In the genomic region with DNA sequence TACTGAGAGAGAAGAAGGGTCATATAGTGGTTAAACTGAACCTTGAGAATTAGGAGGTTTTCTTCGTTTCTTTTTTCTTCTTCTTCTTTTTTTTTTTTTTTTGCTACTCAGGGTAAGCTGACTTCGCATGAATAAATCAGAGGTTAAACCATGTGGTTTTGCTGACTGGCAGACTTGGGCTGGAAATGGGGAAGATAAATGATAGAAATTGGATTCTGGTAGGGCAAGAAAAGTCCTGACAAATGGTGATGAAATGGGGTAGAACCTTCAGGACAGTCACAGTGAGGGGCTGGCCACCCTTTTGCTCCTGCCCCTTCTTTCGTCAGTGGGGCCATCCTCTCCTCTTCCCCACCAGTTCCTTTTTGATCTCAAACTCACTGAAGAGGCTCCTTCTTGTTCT, we compare ENCODE assay signal across 11 cellular contexts. TPM values are rescaled to one million over a fixed set of nuclear protein-coding genes. Genes with fewer than 3 reads are reported as not detected.
DNase-seq lines count a peak whose midpoint lies in the region; ATAC-seq and TF ChIP-seq lines count a peak whose summit lies in the region.
"Had no signal": no experiment of that assay in that cellular context is flagged by ENCODE, and none has a peak within 500 bp of the region (broad histone marks: within the 10 kb centered on the region; RNA-seq: fewer than 3 reads in every experiment).

No MANE protein-coding gene starts in this region.

- H3K27me3 ChIP-seq in Peyer's patch (no peaks in the 10 kb centered on the region), hepatocyte (no peaks in the 10 kb centered on the region)

- 88% methylated on average over 3 of the region's 3 CpGs for WGBS in hepatocyte (ENCODE audit: low lambda C conversion rate, missing lambda C conversion rate)

- TF ChIP-seq CTCF in Peyer's patch (IDR thresholded peaks at IDR 0.05) (no peak), hepatocyte (IDR thresholded peaks at IDR 0.05; ENCODE audit: poor library complexity) (no peak)

- H3K36me3 Mint-ChIP-seq in activated CD4-positive, alpha-beta T cell treated with anti-CD3 and anti-CD28 coated beads, Interleukin-2, amount 10 ng/mL, durations not matched to agents 24 days and 14 days (ENCODE audit: low read depth), result peaks cover 4% of the 10 kb centered on the region
- H3K36me3 Mint-ChIP-seq in stimulated activated naive B cell treated with anti-CD40 and anti-IgM and Interleukin-4, amounts not matched to agents 10 μg/mL and 1 μg/mL and 100 μg/mL, for 72 hours, result peaks cover 29 to 32% of the 10 kb centered on the region in 2 donors

- H3K36me3 ChIP-seq in Peyer's patch (no peaks in the 10 kb centered on the region), hepatocyte (replicated peaks; ENCODE audit: insufficient read depth, low read depth) (no peaks in the 10 kb centered on the region)

- H3K27ac ChIP-seq in Peyer's patch, result peak overlapping the region in 2 of 4 donors; percentile 93
- H3K27ac ChIP-seq in hepatocyte, result no peak overlapping the region

- H3K9me3 ChIP-seq in Peyer's patch (no peaks in the 10 kb centered on the region), hepatocyte (ENCODE audit: low read depth) (peaks cover 9% of the 10 kb centered on the region)

- H2AFZ ChIP-seq in hepatocyte, result no peak overlapping the region

- TF ChIP-seq POLR2A in Raji (IDR thresholded peaks at IDR 0.05; ENCODE audit: insufficient read depth, low read depth, low read length) (peak; percentile 64), Peyer's patch (IDR thresholded peaks at IDR 0.05) (no peak)

- H3K4me2 ChIP-seq in hepatocyte, result no peak overlapping the region

- no peaks in the 10 kb centered on the region for H3K9me2 ChIP-seq in hepatocyte (replicated peaks; ENCODE audit: insufficient read depth)

- peak; percentile 14 for ATAC-seq in Right ventricle myocardium superior (ENCODE audit: poor library complexity)
- peak; percentile 26 to 28 for ATAC-seq in stimulated activated naive B cell treated with anti-CD40 and anti-IgM and Interleukin-4, amounts not matched to agents 10 μg/mL and 1 μg/mL and 100 μg/mL, for 72 hours (replicated peaks)
- no peak for ATAC-seq in HG03095 (IDR thresholded peaks at IDR 0.05; ENCODE audit: unreplicated experiment)

- H3K4me1 Mint-ChIP-seq in activated CD4-positive, alpha-beta T cell treated with anti-CD3 and anti-CD28 coated beads, Interleukin-2, amount 10 ng/mL, durations not matched to agents 24 days and 14 days, result peaks cover 18% of the 10 kb centered on the region
- H3K4me1 Mint-ChIP-seq in stimulated activated naive B cell treated with anti-CD40 and anti-IgM and Interleukin-4, amounts not matched to agents 10 μg/mL and 1 μg/mL and 100 μg/mL, for 72 hours, result peaks cover 31 to 57% of the 10 kb centered on the region in 2 donors

- peaks cover 3% of the 10 kb centered on the region for H3K9me3 Mint-ChIP-seq in activated CD4-positive, alpha-beta T cell treated with anti-CD3 and anti-CD28 coated beads, Interleukin-2, amount 10 ng/mL, durations not matched to agents 24 days and 14 days
- peaks cover 4 to 7% of the 10 kb centered on the region in 2 donors for H3K9me3 Mint-ChIP-seq in stimulated activated naive B cell treated with anti-CD40 and anti-IgM and Interleukin-4, amounts not matched to agents 10 μg/mL and 1 μg/mL and 100 μg/mL, for 72 hours

- peaks cover 34% of the 10 kb centered on the region for H3K79me2 ChIP-seq in hepatocyte

- intact Hi-C loops in activated CD4-positive, alpha-beta T cell treated with anti-CD3 and anti-CD28 coated beads, Interleukin-2, amount 10 ng/mL, durations not matched to agents 24 days and 14 days (cut with micrococcal nuclease), result loop anchor here (5.0 kb wide), 1 partner anchor 85 kb away; no protein-coding TSS in a partner anchor
- intact Hi-C loops in Right ventricle myocardium superior (cut with DNase I), result loop anchor here (5.0 kb wide), 1 partner anchor 45 kb away; no protein-coding TSS in a partner anchor

- H3K27me3 Mint-ChIP-seq in activated CD4-positive, alpha-beta T cell treated with anti-CD3 and anti-CD28 coated beads, Interleukin-2, amount 10 ng/mL, durations not matched to agents 24 days and 14 days, result peaks cover 36% of the 10 kb centered on the region
- H3K27me3 Mint-ChIP-seq in stimulated activated naive B cell treated with anti-CD40 and anti-IgM and Interleukin-4, amounts not matched to agents 10 μg/mL and 1 μg/mL and 100 μg/mL, for 72 hours, result no peaks in the 10 kb centered on the region

- H3K4me1 ChIP-seq in Peyer's patch (peaks cover 0 to 4% (median 0%) of the 10 kb centered on the region in 4 donors), hepatocyte (ENCODE audit: insufficient read depth) (no peaks in the 10 kb centered on the region)

- H3K4me3 ChIP-seq in Peyer's patch, result no peak overlapping the region
- H3K4me3 ChIP-seq in hepatocyte, result no peak overlapping the region

- peak overlapping the region; percentile 42 for H3K4me3 Mint-ChIP-seq in activated CD4-positive, alpha-beta T cell treated with anti-CD3 and anti-CD28 coated beads, Interleukin-2, amount 10 ng/mL, durations not matched to agents 24 days and 14 days
- H3K4me3 Mint-ChIP-seq in stimulated activated naive B cell treated with anti-CD40 and anti-IgM and Interleukin-4, amounts not matched to agents 10 μg/mL and 1 μg/mL and 100 μg/mL, for 72 hours, result peak overlapping the region; percentile 92 to 95

- no peak for DNase-seq in activated CD4-positive, alpha-beta T cell treated with anti-CD3 and anti-CD28 coated beads, Interleukin-2, amount 10 ng/mL, durations not matched to agents 24 days and 14 days
- DNase-seq in activated CD4-positive, alpha-beta T cell treated with anti-CD3 and anti-CD28 coated beads, Interleukin-2, amount 50 U/mL, for 4 hours, result no peak
- DNase-seq in Right ventricle myocardium superior (no peak), Peyer's patch (no peak), hepatocyte (ENCODE audit: low spot score) (no peak)
- peak; percentile 34 for DNase-seq in stimulated activated naive B cell treated with anti-CD40 and anti-IgM and Interleukin-4, amounts not matched to agents 10 μg/mL and 1 μg/mL and 100 μg/mL, for 72 hours
- DNase-seq: activated effector memory CD4-positive, alpha-beta T cell treated with Interleukin-2 at 50 U/mL for 16 hours; mammary epithelial cell; stimulated activated CD4-positive, alpha-beta T cell treated with anti-CD3 and anti-CD28 coated beads, Interleukin-4, amount 100 ng/mL, for 4 hours had no signal

- H3K27ac Mint-ChIP-seq in activated CD4-positive, alpha-beta T cell treated with anti-CD3 and anti-CD28 coated beads, Interleukin-2, amount 10 ng/mL, durations not matched to agents 24 days and 14 days, result no peak overlapping the region
- peak overlapping the region; percentile 99 for H3K27ac Mint-ChIP-seq in stimulated activated naive B cell treated with anti-CD40 and anti-IgM and Interleukin-4, amounts not matched to agents 10 μg/mL and 1 μg/mL and 100 μg/mL, for 72 hours

- no peaks in the 10 kb centered on the region for H4K20me1 ChIP-seq in hepatocyte (ENCODE audit: insufficient read depth, poor library complexity, severe bottlenecking)

RNA-seq across cellular contexts. Expression of a gene that starts 1.6 kb away (rescaled TPM):
- 7.3 and 8.1 TPM in 2 replicates for total RNA-seq in activated CD4-positive, alpha-beta T cell treated with anti-CD3 and anti-CD28 coated beads, Interleukin-2, amount 10 ng/mL, durations not matched to agents 24 days and 14 days
- total RNA-seq in Right ventricle myocardium superior, result 19.0 TPM
- total RNA-seq in Peyer's patch, result 10 to 100 TPM; 16.8 to 62.7 (median 26.1) TPM
- 16.3 and 17.3 TPM in 2 replicates for total RNA-seq in hepatocyte
- polyA plus RNA-seq in hepatocyte, result 15.6 and 16.8 TPM in 2 replicates
